In the genomic region with DNA sequence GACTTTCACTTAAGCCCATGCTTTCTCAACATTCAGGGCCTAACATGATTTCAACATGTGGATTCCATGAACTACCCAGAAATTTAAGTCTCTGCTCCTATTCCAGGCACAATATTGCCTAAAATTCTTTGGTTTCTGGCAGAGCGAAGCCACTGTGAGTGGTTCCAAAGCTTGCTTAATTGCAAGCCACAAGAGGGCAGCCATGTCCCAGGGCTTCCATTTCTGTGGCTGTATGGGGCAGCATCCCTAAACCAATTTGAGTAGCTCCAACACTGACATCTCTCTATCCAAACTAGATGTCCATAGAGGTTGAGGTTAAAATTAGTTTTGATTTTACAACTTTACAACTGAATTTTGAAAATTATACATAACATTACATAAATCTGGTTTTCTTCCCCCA, we compare ENCODE assay signal across 9 cellular contexts. TPM values are rescaled to one million over a fixed set of nuclear protein-coding genes. Genes with fewer than 3 reads are reported as not detected.
DNase-seq lines count a peak whose midpoint lies in the region; ATAC-seq and TF ChIP-seq lines count a peak whose summit lies in the region.
"Had no signal": no experiment of that assay in that cellular context is flagged by ENCODE, and none has a peak within 500 bp of the region (broad histone marks: within the 10 kb centered on the region; RNA-seq: fewer than 3 reads in every experiment).

No MANE protein-coding gene starts in this region.

- H3K4me2 ChIP-seq in PC-3 (ENCODE audit: low read length): no peak overlapping the region

- no peaks in the 10 kb centered on the region for H3K27me3 Mint-ChIP-seq in activated T-helper 2 cell treated with anti-CD3 and anti-CD28 coated beads, Interferon-gamma antibody, Interleukin-2, Interleukin-4, amounts not matched to agents 10 μg/mL and 5 μg/mL and 100 μg/mL, durations not matched to agents 14 hours and 24 hours and 36 hours (ENCODE audit: low read depth)

- H3K4me1 ChIP-seq in PC-3 (ENCODE audit: insufficient read depth, low read length): peaks cover 11% of the 10 kb centered on the region
- no peaks in the 10 kb centered on the region for H3K4me1 ChIP-seq in gastrocnemius medialis

- ATAC-seq in GM18505 (IDR thresholded peaks at IDR 0.05; ENCODE audit: unreplicated experiment): peak; percentile 80
- peak; percentile 77 for ATAC-seq in HG02981 (IDR thresholded peaks at IDR 0.05; ENCODE audit: unreplicated experiment)
- ATAC-seq in PC-3: peak; percentile 82; the same call in 1 of the 2 replicates
- ATAC-seq in gastrocnemius medialis: peak in 1 of 2 donors; percentile 49

- intact Hi-C loops in PC-3 (cut with micrococcal nuclease): loop anchor here (1.0 to 5.0 kb wide), 4 partner anchors 270 to 811 kb away; no protein-coding TSS in a partner anchor
- intact Hi-C loops in activated T-helper 2 cell treated with anti-CD3 and anti-CD28 coated beads, Interferon-gamma antibody, Interleukin-2, Interleukin-4, amounts not matched to agents 10 μg/mL and 5 μg/mL and 100 μg/mL, durations not matched to agents 14 hours and 24 hours and 36 hours (cut with micrococcal nuclease): loop anchor here (2.0 to 10.0 kb wide), 4 partner anchors 23 to 609 kb away; a partner anchor contains a TSS
- intact Hi-C loops in head of caudate nucleus (cut with DNase I): no loop called here
- intact Hi-C loops in gastrocnemius medialis (cut with DNase I; ENCODE audit: low total_unique reads): loop anchor here (10.0 kb wide), 1 partner anchor 359 kb away; no protein-coding TSS in a partner anchor

- H3K79me2 ChIP-seq in PC-3 (ENCODE audit: low read length): no peaks in the 10 kb centered on the region

- no peaks in the 10 kb centered on the region for H3K9me2 ChIP-seq in PC-3 (replicated peaks; ENCODE audit: low read length)

- H4K20me1 ChIP-seq in PC-3 (ENCODE audit: low read length): no peaks in the 10 kb centered on the region

- no peaks in the 10 kb centered on the region for H3K9me3 Mint-ChIP-seq in activated T-helper 2 cell treated with anti-CD3 and anti-CD28 coated beads, Interferon-gamma antibody, Interleukin-2, Interleukin-4, amounts not matched to agents 10 μg/mL and 5 μg/mL and 100 μg/mL, durations not matched to agents 14 hours and 24 hours and 36 hours

- H3K4me1 Mint-ChIP-seq in activated T-helper 2 cell treated with anti-CD3 and anti-CD28 coated beads, Interferon-gamma antibody, Interleukin-2, Interleukin-4, amounts not matched to agents 10 μg/mL and 5 μg/mL and 100 μg/mL, durations not matched to agents 14 hours and 24 hours and 36 hours (ENCODE audit: low read depth): no peaks in the 10 kb centered on the region

- peak; percentile 86 for TF ChIP-seq CTCF in AG04450 (IDR thresholded peaks at IDR 0.05; ENCODE audit: low read depth, low read length)
- TF ChIP-seq CTCF in PC-3 (conservative IDR thresholded peaks at IDR 0.05; ENCODE audit: low read depth, low read length): peak; percentile 87
- TF ChIP-seq CTCF in gastrocnemius medialis (IDR thresholded peaks at IDR 0.05 in 4 of 5, conservative IDR thresholded peaks at IDR 0.05 in 1 of 5): peak in 4 of 5 experiments; percentile 42 to 76 (median 63)

- in situ Hi-C loops in gastrocnemius medialis (cut with MboI; ENCODE audit: low sequenced_read_pairs in 4 of 4): loop anchor here in 2 of 4 donors (10.0 to 25.0 kb wide), 2 partner anchors 347 to 349 kb away; no protein-coding TSS in a partner anchor

- TF ChIP-seq POLR2A in GM18505 (IDR thresholded peaks at IDR 0.05; ENCODE audit: borderline replicate concordance, extremely low read depth, insufficient read depth, insufficient read length) (no peak), gastrocnemius medialis (IDR thresholded peaks at IDR 0.05) (no peak)

- BruUV-seq in PC-3 (replicated peaks; lab: Mats Ljungman, UMichigan): no TSS peak

- H3K9me3 ChIP-seq in AG04450 (ENCODE audit: control insufficient read depth, insufficient read depth, low read length) (no peaks in the 10 kb centered on the region), PC-3 (ENCODE audit: low read length) (no peaks in the 10 kb centered on the region), gastrocnemius medialis (no peaks in the 10 kb centered on the region)

- H3K4me3 ChIP-seq in AG04450 (ENCODE audit: low read depth, low read length): no peak overlapping the region
- H3K4me3 ChIP-seq in PC-3 (ENCODE audit: low read length): no peak overlapping the region
- H3K4me3 ChIP-seq in gastrocnemius medialis: no peak overlapping the region
- H3K4me3 ChIP-seq: skin epidermis had no signal

- H3F3A ChIP-seq in PC-3 (ENCODE audit: low read length, unreplicated experiment): no peaks in the 10 kb centered on the region

- no peak overlapping the region for H3K4me3 Mint-ChIP-seq in activated T-helper 2 cell treated with anti-CD3 and anti-CD28 coated beads, Interferon-gamma antibody, Interleukin-2, Interleukin-4, amounts not matched to agents 10 μg/mL and 5 μg/mL and 100 μg/mL, durations not matched to agents 14 hours and 24 hours and 36 hours (ENCODE audit: low read depth)

- POLR2A ChIA-PET in AG04450 (lab: Yijun Ruan, JAX) (no interaction called here), PC-3 (lab: Charles Lee; ENCODE audit: unreplicated experiment) (no interaction called here)

- H3K27ac ChIP-seq in AG04450 (ENCODE audit: low read depth, low read length): no peak overlapping the region
- no peak overlapping the region for H3K27ac ChIP-seq in PC-3 (ENCODE audit: low read length)
- no peak overlapping the region for H3K27ac ChIP-seq in gastrocnemius medialis
- H3K27ac ChIP-seq: skin epidermis had no signal

- CTCF ChIA-PET in AG04450 (lab: Charles Lee): interaction anchor here (0.5 to 4.9 kb wide), 44 partner anchors 9 to 1046 kb away, joined by 3 to 46 read pairs (median 3); no protein-coding TSS in a partner anchor
- CTCF ChIA-PET in PC-3 (lab: Charles Lee): interaction anchor here (0.6 to 2.3 kb wide), 7 partner anchors 133 to 609 kb away, joined by 3 to 12 read pairs (median 4); no protein-coding TSS in a partner anchor

- DNase-seq in AG04450 (ENCODE audit: low read depth, low spot score) (peak; percentile 42), PC-3 (peak; percentile 60), head of caudate nucleus (peak in 37 of 42 donors; percentile 10 to 75 (median 39)), gastrocnemius medialis (peak; percentile 11 to 24), NCI-H226 (no peak)
- DNase-seq in activated T-helper 2 cell treated with anti-CD3 and anti-CD28 coated beads, Interferon-gamma antibody, Interleukin-2, Interleukin-4, amounts not matched to agents 10 μg/mL and 5 μg/mL and 100 μg/mL, durations not matched to agents 14 hours and 24 hours and 36 hours (ENCODE audit: low spot score): peak; percentile 27

- H3K36me3 Mint-ChIP-seq in activated T-helper 2 cell treated with anti-CD3 and anti-CD28 coated beads, Interferon-gamma antibody, Interleukin-2, Interleukin-4, amounts not matched to agents 10 μg/mL and 5 μg/mL and 100 μg/mL, durations not matched to agents 14 hours and 24 hours and 36 hours (ENCODE audit: low read depth): no peaks in the 10 kb centered on the region

- H2AFZ ChIP-seq in PC-3 (ENCODE audit: low read length): no peak overlapping the region

- H3K9ac ChIP-seq in PC-3 (ENCODE audit: low read length): no peak overlapping the region

- H3K27me3 ChIP-seq in AG04450 (ENCODE audit: control insufficient read depth, insufficient read depth, low read length) (no peaks in the 10 kb centered on the region), PC-3 (ENCODE audit: low read length) (no peaks in the 10 kb centered on the region), gastrocnemius medialis (no peaks in the 10 kb centered on the region)

- H3K36me3 ChIP-seq in PC-3 (ENCODE audit: low read depth, low read length) (no peaks in the 10 kb centered on the region), gastrocnemius medialis (no peaks in the 10 kb centered on the region)

- no peak overlapping the region for H3K27ac Mint-ChIP-seq in activated T-helper 2 cell treated with anti-CD3 and anti-CD28 coated beads, Interferon-gamma antibody, Interleukin-2, Interleukin-4, amounts not matched to agents 10 μg/mL and 5 μg/mL and 100 μg/mL, durations not matched to agents 14 hours and 24 hours and 36 hours

RNA-seq across cellular contexts. Expression of a gene that starts 56.3 kb away (rescaled TPM):
- polyA plus RNA-seq in AG04450 (2011; rRNA removed): 30.2 and 35.9 TPM in 2 replicates
- 43.6 and 45.1 TPM in 2 replicates for polyA minus RNA-seq in AG04450 (2011; rRNA and poly(A)+ RNA removed)
- 31.6 and 33.9 TPM in 2 replicates for total RNA-seq in PC-3 (2014; rRNA removed)
- 119 and 121 TPM in 2 replicates for total RNA-seq in activated T-helper 2 cell treated with anti-CD3 and anti-CD28 coated beads, Interferon-gamma antibody, Interleukin-2, Interleukin-4, amounts not matched to agents 10 μg/mL and 5 μg/mL and 100 μg/mL, durations not matched to agents 14 hours and 24 hours and 36 hours
- 10 to 100 TPM in 3 of 4 donors, 1 to 10 TPM in 1; 6.3 to 11.6 (median 10.6) TPM for total RNA-seq in gastrocnemius medialis
